8 cellular contexts compared by ENCODE assay signal in genomic region chr19:16062789-16063188, GRCh38. TPM values are rescaled to one million over a fixed set of nuclear protein-coding genes. Genes with fewer than 3 reads are reported as not detected.
DNase-seq lines count a peak whose midpoint lies in the region; ATAC-seq and TF ChIP-seq lines count a peak whose summit lies in the region.

No MANE protein-coding gene starts in this region.

- DNase-seq in DMS 273 treated with DMSO at 0.1 percent for 48 hours (lab: John Stamatoyannopoulos, UW) (peak; percentile 14), Karpas-422 (peak; percentile 88), WTC11 (ENCODE audit: low spot score) (peak; percentile 84), mesendoderm (peak; percentile 66), thoracic aorta (ENCODE audit: low spot score) (no peak), cerebellar cortex (ENCODE audit: low spot score) (no peak)
- DNase-seq in central memory CD4-positive, alpha-beta T cell, result peak; percentile 60

- no CpG with 5 or more reads among the region's 2 CpGs for WGBS in mesendoderm (ENCODE audit: extremely low coverage, insufficient coverage, low lambda C conversion rate)

- H3K4me2 ChIP-seq in Karpas-422 (ENCODE audit: low read depth, low read length, poor library complexity, severe bottlenecking), result no peak overlapping the region
- no peak overlapping the region for H3K4me2 ChIP-seq in mesendoderm (ENCODE audit: low read length)

- no peak overlapping the region for H2BK5ac ChIP-seq in mesendoderm (ENCODE audit: low read length)

- no peak overlapping the region for H3K4me3 ChIP-seq in Karpas-422 (ENCODE audit: low read length)
- no peak overlapping the region for H3K4me3 ChIP-seq in mesendoderm (ENCODE audit: low read length)
- no peak overlapping the region for H3K4me3 ChIP-seq in thoracic aorta

- no peak overlapping the region for H3K4ac ChIP-seq in mesendoderm (ENCODE audit: low read depth, low read length)

- CTCF ChIA-PET in WTC11 (lab: Charles Lee), result interaction anchor here (0.5 to 6.1 kb wide), 39 partner anchors 10 to 433 kb away, joined by 3 to 100 read pairs (median 4); partner anchors contain the start of genes CYP4F2, FAM32A, HSH2D and RAB8A

- peak; percentile 76 for ATAC-seq in WTC11
- ATAC-seq in thoracic aorta (ENCODE audit: insufficient number of reproducible peaks, low FRiP score, low read depth), result no peak
- ATAC-seq in GM21737 (IDR thresholded peaks at IDR 0.05; ENCODE audit: unreplicated experiment), result no peak

- H3K79me2 ChIP-seq in Karpas-422 (ENCODE audit: low read length), result no peaks in the 10 kb centered on the region
- H3K79me2 ChIP-seq in mesendoderm (ENCODE audit: control insufficient read depth, insufficient read depth, low read length), result no peaks in the 10 kb centered on the region

- TF ChIP-seq CTCF in WTC11 (IDR thresholded peaks at IDR 0.05) (peak; percentile 95), thoracic aorta (IDR thresholded peaks at IDR 0.05) (peak; percentile 77)

- H2AFZ ChIP-seq in Karpas-422 (ENCODE audit: low read length), result no peak overlapping the region

- no peak overlapping the region for H3K27ac ChIP-seq in Karpas-422 (ENCODE audit: low read length)
- H3K27ac ChIP-seq in mesendoderm (ENCODE audit: low read depth, low read length), result no peak overlapping the region
- H3K27ac ChIP-seq in thoracic aorta, result no peak overlapping the region

- H3K36me3 Mint-ChIP-seq in WTC11, result no peaks in the 10 kb centered on the region; the same call in 1 of the 2 replicates

- no peaks in the 10 kb centered on the region for H3K9me2 ChIP-seq in Karpas-422 (replicated peaks; ENCODE audit: insufficient read depth, low read length)

- H3K4me3 Mint-ChIP-seq in WTC11, result no peak overlapping the region

- H3K36me3 ChIP-seq in Karpas-422 (ENCODE audit: insufficient read depth, low read length), result no peaks in the 10 kb centered on the region
- H3K36me3 ChIP-seq in mesendoderm (ENCODE audit: control insufficient read depth, insufficient read depth, low read length), result no peaks in the 10 kb centered on the region
- no peaks in the 10 kb centered on the region for H3K36me3 ChIP-seq in thoracic aorta

- H3K4me1 ChIP-seq in Karpas-422 (ENCODE audit: low read length), result no peaks in the 10 kb centered on the region
- H3K4me1 ChIP-seq in mesendoderm (ENCODE audit: control insufficient read depth, low read depth, low read length), result no peaks in the 10 kb centered on the region
- peaks cover 15 to 36% of the 10 kb centered on the region in 2 donors for H3K4me1 ChIP-seq in thoracic aorta (ENCODE audit: control insufficient read depth in 1 of 2, low read depth in 2 of 2)

- no peak overlapping the region for H4K8ac ChIP-seq in mesendoderm (ENCODE audit: low read depth, low read length)

- H3K56ac ChIP-seq in mesendoderm (ENCODE audit: low read length), result no peak overlapping the region

- H4K20me1 ChIP-seq in Karpas-422 (ENCODE audit: insufficient read depth, low read depth, low read length), result no peaks in the 10 kb centered on the region

- H3K9me3 ChIP-seq in Karpas-422 (ENCODE audit: low read length) (no peaks in the 10 kb centered on the region), thoracic aorta (peaks cover 4% of the 10 kb centered on the region)

- no peak overlapping the region for H2BK15ac ChIP-seq in mesendoderm (replicated peaks; ENCODE audit: low read depth)

- no peak overlapping the region for H2AK5ac ChIP-seq in mesendoderm (ENCODE audit: low read length)

- no peak overlapping the region for H3K23ac ChIP-seq in mesendoderm (ENCODE audit: low read length)

- H3K27ac Mint-ChIP-seq in WTC11, result no peak overlapping the region

- no peaks in the 10 kb centered on the region for H3K79me1 ChIP-seq in mesendoderm (ENCODE audit: low read length)

- no peak overlapping the region for H2BK120ac ChIP-seq in mesendoderm (ENCODE audit: low read depth, low read length)

- peaks cover 4% of the 10 kb centered on the region for H3K27me3 Mint-ChIP-seq in WTC11 (ENCODE audit: low read depth)

- POLR2A ChIA-PET in WTC11 (lab: Charles Lee), result interaction anchor here (0.8 kb wide), 2 partner anchors 13 to 15 kb away, joined by 4 to 8 read pairs; partner anchors contain the start of gene TPM4

- H3K27me3 ChIP-seq in Karpas-422 (ENCODE audit: low read length) (no peaks in the 10 kb centered on the region), mesendoderm (ENCODE audit: insufficient read depth, low read length, poor library complexity) (no peaks in the 10 kb centered on the region), thoracic aorta (replicated peaks; ENCODE audit: insufficient read depth) (no peaks in the 10 kb centered on the region)

- peaks cover 14% of the 10 kb centered on the region; the same call in 1 of the 2 replicates for H3K9me3 Mint-ChIP-seq in WTC11

- no peak overlapping the region for H3K18ac ChIP-seq in mesendoderm (ENCODE audit: low read length)

- H3K4me1 Mint-ChIP-seq in WTC11, result peaks cover 16% of the 10 kb centered on the region

- no peak overlapping the region for H4K5ac ChIP-seq in mesendoderm (ENCODE audit: low read length)

- no peak overlapping the region for H3K9ac ChIP-seq in Karpas-422 (ENCODE audit: low read length)
- H3K9ac ChIP-seq in mesendoderm (ENCODE audit: low read length), result no peak overlapping the region

TF ChIP-seq in WTC11, 78 proteins besides CTCF, POLR2A, EP300 and RAD21 (continues in another document):
- TF ChIP-seq ZNF512 (CRISPR knock-in tag; IDR thresholded peaks at IDR 0.05; ENCODE audit: borderline replicate concordance), result no peak
- TF ChIP-seq TEAD1 (CRISPR knock-in tag; IDR thresholded peaks at IDR 0.05), result no peak
- no peak for TF ChIP-seq SMAD3 (CRISPR knock-in tag; IDR thresholded peaks at IDR 0.05; ENCODE audit: borderline replicate concordance)
- TF ChIP-seq IRF2 (CRISPR knock-in tag; IDR thresholded peaks at IDR 0.05; ENCODE audit: borderline replicate concordance, low read depth), result no peak
- TF ChIP-seq, protein P1, sequence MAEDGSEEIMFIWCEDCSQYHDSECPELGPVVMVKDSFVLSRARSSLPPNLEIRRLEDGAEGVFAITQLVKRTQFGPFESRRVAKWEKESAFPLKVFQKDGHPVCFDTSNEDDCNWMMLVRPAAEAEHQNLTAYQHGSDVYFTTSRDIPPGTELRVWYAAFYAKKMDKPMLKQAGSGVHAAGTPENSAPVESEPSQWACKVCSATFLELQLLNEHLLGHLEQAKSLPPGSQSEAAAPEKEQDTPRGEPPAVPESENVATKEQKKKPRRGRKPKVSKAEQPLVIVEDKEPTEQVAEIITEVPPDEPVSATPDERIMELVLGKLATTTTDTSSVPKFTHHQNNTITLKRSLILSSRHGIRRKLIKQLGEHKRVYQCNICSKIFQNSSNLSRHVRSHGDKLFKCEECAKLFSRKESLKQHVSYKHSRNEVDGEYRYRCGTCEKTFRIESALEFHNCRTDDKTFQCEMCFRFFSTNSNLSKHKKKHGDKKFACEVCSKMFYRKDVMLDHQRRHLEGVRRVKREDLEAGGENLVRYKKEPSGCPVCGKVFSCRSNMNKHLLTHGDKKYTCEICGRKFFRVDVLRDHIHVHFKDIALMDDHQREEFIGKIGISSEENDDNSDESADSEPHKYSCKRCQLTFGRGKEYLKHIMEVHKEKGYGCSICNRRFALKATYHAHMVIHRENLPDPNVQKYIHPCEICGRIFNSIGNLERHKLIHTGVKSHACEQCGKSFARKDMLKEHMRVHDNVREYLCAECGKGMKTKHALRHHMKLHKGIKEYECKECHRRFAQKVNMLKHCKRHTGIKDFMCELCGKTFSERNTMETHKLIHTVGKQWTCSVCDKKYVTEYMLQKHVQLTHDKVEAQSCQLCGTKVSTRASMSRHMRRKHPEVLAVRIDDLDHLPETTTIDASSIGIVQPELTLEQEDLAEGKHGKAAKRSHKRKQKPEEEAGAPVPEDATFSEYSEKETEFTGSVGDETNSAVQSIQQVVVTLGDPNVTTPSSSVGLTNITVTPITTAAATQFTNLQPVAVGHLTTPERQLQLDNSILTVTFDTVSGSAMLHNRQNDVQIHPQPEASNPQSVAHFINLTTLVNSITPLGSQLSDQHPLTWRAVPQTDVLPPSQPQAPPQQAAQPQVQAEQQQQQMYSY (CRISPR knock-in tag; IDR thresholded peaks at IDR 0.05), result no peak
- TF ChIP-seq IRF1 (CRISPR knock-in tag; IDR thresholded peaks at IDR 0.05), result no peak
- no peak for TF ChIP-seq ZNF423 (CRISPR knock-in tag; IDR thresholded peaks at IDR 0.05)
- TF ChIP-seq CREM (CRISPR knock-in tag; IDR thresholded peaks at IDR 0.05), result no peak
- no peak for TF ChIP-seq ZNF121 (CRISPR knock-in tag; IDR thresholded peaks at IDR 0.05)

RNA-seq across cellular contexts. Expression of gene TPM4, which starts 13.5 kb away (rescaled TPM):
- total RNA-seq in Karpas-422 (2014; rRNA removed; shearing (Covaris generic); ENCODE audit: low replicate concordance), result 76.7 and 76.9 TPM in 2 replicates
- 302 to 327 TPM (median 323 TPM) in 3 replicates for total RNA-seq in WTC11 (2021)
- 604 TPM for polyA plus RNA-seq in mesendoderm (2013, experiment 1 of 2)
- polyA plus RNA-seq in mesendoderm (2013, experiment 2 of 2), result 628 TPM
- 1,000 to 10,000 TPM in 1 of 2 donors, 100 to 1,000 TPM in 1; 964 to 1,096 TPM for total RNA-seq in thoracic aorta

RNA-seq across cellular contexts. Expression of gene RAB8A, which starts 48.9 kb away (rescaled TPM):
- total RNA-seq in Karpas-422 (2014; rRNA removed; shearing (Covaris generic); ENCODE audit: low replicate concordance), result 30.2 and 48.8 TPM in 2 replicates
- 68.4 to 81.8 TPM (median 74.0 TPM) in 3 replicates for total RNA-seq in WTC11 (2021)
- 61.3 TPM for polyA plus RNA-seq in mesendoderm (2013, experiment 1 of 2)
- 61.3 TPM for polyA plus RNA-seq in mesendoderm (2013, experiment 2 of 2)
- 10 to 100 TPM; 40.5 to 41.5 TPM for total RNA-seq in thoracic aorta

Comparison
In these comparisons a context has a peak if more than half of its experiments do, and no peak if none do; other contexts are left out.
1. DNase-seq: peak in DMS 273 treated with DMSO at 0.1 percent for 48 hours (single experiment), Karpas-422 (single experiment), WTC11 (single experiment), central memory CD4-positive, alpha-beta T cell (single experiment) and mesendoderm (single experiment); none in thoracic aorta (single experiment) and cerebellar cortex (single experiment).